1 cellular context compared by ENCODE assay signal in genomic region chr3:49976942-49977341, GRCh38.
TF ChIP-seq lines count a peak whose summit lies in the region.

No MANE protein-coding gene starts in this region.

TF ChIP-seq in GM23338, 12 proteins besides CTCF, POLR2A, EP300 and RAD21 (continued from another document):
- TF ChIP-seq ZNF462 (CRISPR knock-in tag; IDR thresholded peaks at IDR 0.05) (no peak), REST (IDR thresholded peaks at IDR 0.05; ENCODE audit: unreplicated experiment) (no peak)
